ENCODE assay signal across 18 cellular contexts in the genomic region with DNA sequence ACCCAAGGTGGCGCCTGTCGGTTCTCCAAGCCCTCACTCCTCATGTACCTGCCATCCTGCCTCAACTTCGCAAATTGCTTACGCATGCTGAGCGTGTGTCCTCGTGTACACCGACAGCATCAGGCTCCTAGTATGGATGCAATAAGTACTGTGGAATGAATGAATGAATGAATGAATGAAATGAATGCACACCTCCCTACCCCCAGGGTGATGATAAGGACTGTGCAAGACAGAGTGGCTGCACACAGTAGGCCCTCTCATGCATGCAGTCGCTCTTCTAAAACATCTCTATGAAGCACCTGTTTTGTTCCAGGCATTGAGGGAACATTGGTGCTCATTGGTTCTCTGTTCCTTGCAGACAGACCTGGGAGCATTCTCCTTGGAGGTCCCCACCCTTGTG. TPM values are rescaled to one million over a fixed set of nuclear protein-coding genes. Genes with fewer than 3 reads are reported as not detected.
A peak's percentile ranks its signal among the peaks of the same experiment; 100 is the strongest.
DNase-seq lines count a peak whose midpoint lies in the region; ATAC-seq, FAIRE-seq and TF ChIP-seq lines count a peak whose summit lies in the region.
"Had no signal": no experiment of that assay in that cellular context is flagged by ENCODE, and none has a peak within 500 bp of the region (broad histone marks: within the 10 kb centered on the region; RNA-seq: fewer than 3 reads in every experiment).

No MANE protein-coding gene starts in this region.

- H4K8ac ChIP-seq in H1 (ENCODE audit: extremely low read depth, insufficient read depth, low read length), result no peak overlapping the region

- H3K4me3 Mint-ChIP-seq in activated B cell treated with CpG ODN at 0.5 μM for 24 hours, result peak overlapping the region; percentile 28
- peak overlapping the region; percentile 33 for H3K4me3 Mint-ChIP-seq in progenitor cell of endocrine pancreas (ENCODE audit: low read depth)
- H3K4me3 Mint-ChIP-seq in activated naive CD8-positive, alpha-beta T cell treated with anti-CD3 and anti-CD28 coated beads, Interleukin-2, amount 50 U/mL, for 24 hours, result no peak overlapping the region
- H3K4me3 Mint-ChIP-seq: CD4-positive, CD25-positive, alpha-beta regulatory T cell; GM23338 had no signal

- no peak overlapping the region for H2BK20ac ChIP-seq in H1 (ENCODE audit: low read length)

- POLR2A ChIA-PET in HEK293 (lab: Yijun Ruan, JAX) (no interaction called here), activated B cell treated with CpG ODN at 0.5 μM for 24 hours (lab: Charles Lee) (no interaction called here), H1 (lab: Charles Lee; ENCODE audit: partially characterized antibody) (interaction anchor here (1.3 kb wide), 1 partner anchor 72 kb away, joined by 3 read pairs; no protein-coding TSS in a partner anchor)

- H3K4me1 Mint-ChIP-seq in activated B cell treated with CpG ODN at 0.5 μM for 24 hours, result peaks cover 11% of the 10 kb centered on the region
- H3K4me1 Mint-ChIP-seq in progenitor cell of endocrine pancreas (ENCODE audit: low read depth), result peaks cover 12% of the 10 kb centered on the region
- peaks cover 8% of the 10 kb centered on the region for H3K4me1 Mint-ChIP-seq in activated naive CD8-positive, alpha-beta T cell treated with anti-CD3 and anti-CD28 coated beads, Interleukin-2, amount 50 U/mL, for 24 hours

- H3K27me3 ChIP-seq in H1 (replicated peaks in 1 of 4; ENCODE audit: control insufficient read depth in 3 of 4, extremely low read depth in 1 of 4, insufficient read depth in 3 of 4, low read length in 3 of 4), result peaks cover 0 to 23% (median 12%) of the 10 kb centered on the region in 4 experiments; a peak in 5 of 7 replicates

- WGBS in H1 (ENCODE audit: extremely low coverage in 1 of 2, insufficient coverage in 1 of 2, insufficient read length in 1 of 2, insufficient replicate concordance in 2 of 2, low coverage in 1 of 2, low lambda C conversion rate in 2 of 2, missing lambda C conversion rate in 1 of 2), 2 experiments, result 95% methylated on average over 8 of the region's 8 CpGs; no CpG with 5 or more reads in 1 of the 2 experiments

- no peak overlapping the region for H3K56ac ChIP-seq in H1 (replicated peaks; ENCODE audit: insufficient read length, low read depth, low read length)

- TF ChIP-seq RAD21 in H1 (IDR thresholded peaks at IDR 0.05 in 1 of 2, conservative IDR thresholded peaks at IDR 0.05 in 1 of 2; ENCODE audit: low read depth in 2 of 2, low read length in 2 of 2), result no peak

- H3K4me3 ChIP-seq in HEK293 (ENCODE audit: low read depth, low read length), result no peak overlapping the region
- H3K4me3 ChIP-seq in H1 (ENCODE audit: extremely low read depth in 1 of 4, insufficient read depth in 2 of 4, low read depth in 3 of 4, low read length in 4 of 4), result no peak overlapping the region

- CTCF ChIA-PET in HEK293 (lab: Yijun Ruan, JAX), result interaction anchor here (0.7 kb wide), 1 partner anchor 25 kb away, joined by 3 read pairs; no protein-coding TSS in a partner anchor
- CTCF ChIA-PET in activated B cell treated with CpG ODN at 0.5 μM for 24 hours (lab: Charles Lee), result no interaction called here
- CTCF ChIA-PET in H1 (lab: Charles Lee; ENCODE audit: partially characterized antibody), result interaction anchor here (0.7 kb wide), 1 partner anchor 289 kb away, joined by 3 read pairs; no protein-coding TSS in a partner anchor

- H4K5ac ChIP-seq in H1 (ENCODE audit: insufficient read length, low read depth, low read length), result no peak overlapping the region

- peaks cover 4 to 17% of the 10 kb centered on the region in 2 experiments; a peak in 3 of 4 replicates for H3K79me2 ChIP-seq in H1 (ENCODE audit: control insufficient read depth in 1 of 2, insufficient read depth in 2 of 2, low read length in 2 of 2)

- no peak for ATAC-seq in activated B cell treated with CpG ODN at 0.5 μM for 24 hours (ENCODE audit: low read depth)
- no peak for ATAC-seq in activated naive CD8-positive, alpha-beta T cell treated with anti-CD3 and anti-CD28 coated beads, Interleukin-2, amount 50 U/mL, for 24 hours
- ATAC-seq: GM23338, HCT116 had no signal

- no peak overlapping the region for H2AK5ac ChIP-seq in H1 (ENCODE audit: low read depth, low read length)

- H3K27me3 Mint-ChIP-seq in activated B cell treated with CpG ODN at 0.5 μM for 24 hours (peaks cover 16% of the 10 kb centered on the region), progenitor cell of endocrine pancreas (peaks cover 30% of the 10 kb centered on the region)
- H3K27me3 Mint-ChIP-seq in activated naive CD8-positive, alpha-beta T cell treated with anti-CD3 and anti-CD28 coated beads, Interleukin-2, amount 50 U/mL, for 24 hours, result peaks cover 23% of the 10 kb centered on the region

- no peak overlapping the region for H2BK120ac ChIP-seq in H1 (replicated peaks; ENCODE audit: low read depth, low read length)

- TF ChIP-seq EP300 in H1 (IDR thresholded peaks at IDR 0.05; ENCODE audit: borderline replicate concordance in 1 of 2, low read depth in 2 of 2, low read length in 2 of 2), result no peak

- no peak overlapping the region for H2BK5ac ChIP-seq in H1 (ENCODE audit: low read depth, low read length)

- no peak overlapping the region for H3K9ac ChIP-seq in H1 (replicated peaks in 1 of 4; ENCODE audit: extremely low read depth in 1 of 4, low read depth in 3 of 4, low read length in 3 of 4)

- no peak for FAIRE-seq in H1 (lab: Jason Lieb, UNC)
- FAIRE-seq: GM19239 had no signal

- H3K36me3 Mint-ChIP-seq in activated B cell treated with CpG ODN at 0.5 μM for 24 hours (ENCODE audit: low read depth), result peaks cover 1% of the 10 kb centered on the region
- peaks cover 2% of the 10 kb centered on the region for H3K36me3 Mint-ChIP-seq in progenitor cell of endocrine pancreas (ENCODE audit: insufficient read depth)
- H3K36me3 Mint-ChIP-seq in activated naive CD8-positive, alpha-beta T cell treated with anti-CD3 and anti-CD28 coated beads, Interleukin-2, amount 50 U/mL, for 24 hours (ENCODE audit: low read depth), result no peaks in the 10 kb centered on the region
- H3K36me3 Mint-ChIP-seq: CD4-positive, CD25-positive, alpha-beta regulatory T cell had no signal

- H3K14ac ChIP-seq in H1 (ENCODE audit: insufficient read length), result no peak overlapping the region

- DNase-seq in activated B cell treated with CpG ODN at 0.5 μM for 24 hours (no peak), H1 (ENCODE audit: low read depth in 1 of 2, low spot score in 2 of 2) (no peak), progenitor cell of endocrine pancreas (ENCODE audit: low spot score, unreplicated experiment) (no peak), NCI-H2171 treated with DMSO at 0.1 percent for 48 hours (lab: John Stamatoyannopoulos, UW) (no peak), A172 (ENCODE audit: low spot score) (no peak)
- no peak for DNase-seq in activated naive CD8-positive, alpha-beta T cell treated with anti-CD3 and anti-CD28 coated beads, Interleukin-2, amount 50 U/mL, for 24 hours
- DNase-seq: AML-193; Caco-2; CD4-positive, CD25-positive, alpha-beta regulatory T cell; GF-D8; NCI-H1417 treated with DMSO at 0.1 percent for 48 hours; NCI-H187 treated with DMSO at 0.1 percent for 48 hours; NCI-H226; NCI-H524 treated with DMSO at 0.1 percent for 48 hours had no signal

- H3K9me3 Mint-ChIP-seq in activated B cell treated with CpG ODN at 0.5 μM for 24 hours, result no peaks in the 10 kb centered on the region
- H3K9me3 Mint-ChIP-seq in progenitor cell of endocrine pancreas (ENCODE audit: low read depth), result peaks cover 1% of the 10 kb centered on the region
- H3K9me3 Mint-ChIP-seq in activated naive CD8-positive, alpha-beta T cell treated with anti-CD3 and anti-CD28 coated beads, Interleukin-2, amount 50 U/mL, for 24 hours, result no peaks in the 10 kb centered on the region
- H3K9me3 Mint-ChIP-seq: GM23338 had no signal

- no peak overlapping the region for H2BK15ac ChIP-seq in H1 (ENCODE audit: low read length)

- H3K79me1 ChIP-seq in H1 (ENCODE audit: low read depth, low read length), result peaks cover 11% of the 10 kb centered on the region; the same call in 1 of the 2 replicates

- no peak overlapping the region for H3K23ac ChIP-seq in H1 (ENCODE audit: insufficient read length)

- TF ChIP-seq POLR2A in H1 (IDR thresholded peaks at IDR 0.05; ENCODE audit: control extremely low read depth in 1 of 2, low read depth in 2 of 2, low read length in 2 of 2), result no peak

- no peak overlapping the region for H3K18ac ChIP-seq in H1 (ENCODE audit: extremely low read depth, low read length)

- H2AFZ ChIP-seq in H1 (ENCODE audit: low read length), result no peak overlapping the region
- H2AFZ ChIP-seq: GM23338 had no signal

- H3K27ac Mint-ChIP-seq in activated B cell treated with CpG ODN at 0.5 μM for 24 hours, result no peak overlapping the region
- H3K27ac Mint-ChIP-seq in progenitor cell of endocrine pancreas, result no peak overlapping the region
- no peak overlapping the region for H3K27ac Mint-ChIP-seq in activated naive CD8-positive, alpha-beta T cell treated with anti-CD3 and anti-CD28 coated beads, Interleukin-2, amount 50 U/mL, for 24 hours
- H3K27ac Mint-ChIP-seq: CD4-positive, CD25-positive, alpha-beta regulatory T cell; GM23338 had no signal

- no peak overlapping the region; a peak in 1 of 4 replicates for H3K4me2 ChIP-seq in H1 (ENCODE audit: insufficient read depth in 1 of 2, low read depth in 2 of 2, low read length in 2 of 2)

- peaks cover 9% of the 10 kb centered on the region; the same call in 1 of the 2 replicates for H3K4me1 ChIP-seq in HEK293 (ENCODE audit: control insufficient read depth, insufficient read depth, low read length)
- peaks cover 3 to 14% (median 7%) of the 10 kb centered on the region in 4 experiments; a peak in 6 of 7 replicates for H3K4me1 ChIP-seq in H1 (replicated peaks in 1 of 4; ENCODE audit: control insufficient read depth in 3 of 4, insufficient read depth in 4 of 4, low read length in 3 of 4)

- peaks cover 20% of the 10 kb centered on the region for H3K23me2 ChIP-seq in H1 (ENCODE audit: low read depth, low read length)

- H3K9me3 ChIP-seq in HEK293 (ENCODE audit: control insufficient read depth, insufficient read depth, low read depth, low read length) (no peaks in the 10 kb centered on the region), H1 (ENCODE audit: insufficient read depth in 2 of 2, low read depth in 1 of 2, low read length in 1 of 2) (0 out of 4 replicates have a peak, but pooled peaks cover 0 to 4% of the 10 kb centered on the region in 2 experiments)
- H3K9me3 ChIP-seq: Caco-2 had no signal

- TF ChIP-seq CTCF in HEK293 (tag by site-specific recombination; IDR thresholded peaks at IDR 0.05), result no peak
- TF ChIP-seq CTCF in activated B cell treated with CpG ODN at 0.5 μM for 24 hours (IDR thresholded peaks at IDR 0.05), result no peak
- no peak for TF ChIP-seq CTCF in H1 (IDR thresholded peaks at IDR 0.05; ENCODE audit: control extremely low read depth in 1 of 3, insufficient read depth in 1 of 3, low read depth in 1 of 3, low read length in 3 of 3)
- no peak for TF ChIP-seq CTCF in progenitor cell of endocrine pancreas (IDR thresholded peaks at IDR 0.05; ENCODE audit: unreplicated experiment)

- intact Hi-C loops in activated B cell treated with CpG ODN at 0.5 μM for 24 hours (cut with micrococcal nuclease), result loop anchor here (5.0 kb wide), 1 partner anchor 42 kb away; no protein-coding TSS in a partner anchor

- H3K27ac ChIP-seq in HEK293 (ENCODE audit: extremely low read depth, low read depth, low read length) (no peak overlapping the region), H1 (ENCODE audit: low read depth, low read length) (no peak overlapping the region)

- H3K4ac ChIP-seq in H1 (replicated peaks; ENCODE audit: insufficient read length, low read depth, low read length), result no peak overlapping the region

- H4K20me1 ChIP-seq in H1 (replicated peaks in 1 of 2; ENCODE audit: control insufficient read depth in 1 of 2, insufficient read depth in 2 of 2, low read length in 2 of 2), result peaks cover 5 to 9% of the 10 kb centered on the region in 2 experiments

- H2BK12ac ChIP-seq in H1 (ENCODE audit: low read depth, low read length), result no peak overlapping the region

- peak overlapping the region; percentile 26 for H4K91ac ChIP-seq in H1 (replicated peaks; ENCODE audit: insufficient read length, low read length)

- H3K36me3 ChIP-seq in HEK293 (ENCODE audit: control insufficient read depth in 2 of 2, insufficient read depth in 1 of 2, low read length in 2 of 2) (peaks cover 0 to 38% of the 10 kb centered on the region in 2 experiments; a peak in 1 of 3 replicates), H1 (ENCODE audit: control insufficient read depth in 2 of 4, insufficient read depth in 4 of 4, low read length in 3 of 4) (no peaks in the 10 kb centered on the region; a peak in 1 of 8 replicates)

RNA-seq across cellular contexts. Expression of a gene that starts 49.8 kb away (rescaled TPM):
- total RNA-seq in activated B cell treated with CpG ODN at 0.5 μM for 24 hours (20.3 and 21.9 TPM in 2 replicates), progenitor cell of endocrine pancreas (36.0 and 36.2 TPM in 2 replicates)
- 3.8 and 4.0 TPM in 2 replicates for total RNA-seq in H1 (2021; fragmentation: NEBNext Ultra II Directional; extraction: Animal tissue kit (Norgen Biotek cat#: 25700))
- 3.6 and 5.0 TPM in 2 replicates for polyA plus RNA-seq in H1 (2011; rRNA removed)
- polyA plus RNA-seq in H1 (2011; cell fraction: cytosol; rRNA removed), result 3.7 TPM
- polyA plus RNA-seq in H1 (2011; cell fraction: nucleus; rRNA removed), result 6.8 TPM
- 3.3 to 5.0 TPM (median 3.8 TPM) in 4 replicates for polyA plus RNA-seq in H1 (2012, experiment 1 of 2)
- 3.4 TPM for polyA plus RNA-seq in H1 (2012, experiment 2 of 2)
- 5.8 TPM for polyA plus RNA-seq in H1 (2013, experiment 1 of 2)
- 4.7 TPM for polyA plus RNA-seq in H1 (2013, experiment 2 of 2)
- polyA minus RNA-seq in H1 (2011; rRNA and poly(A)+ RNA removed), result 3.8 and 3.9 TPM in 2 replicates
- polyA minus RNA-seq in H1 (2011; cell fraction: cytosol; rRNA and poly(A)+ RNA removed), result 3.4 TPM
- 3.4 TPM for polyA minus RNA-seq in H1 (2011; cell fraction: nucleus; rRNA and poly(A)+ RNA removed)
- 8.6 and 10.2 TPM in 2 replicates for total RNA-seq in A172 (2014; rRNA removed; shearing (Covaris generic))

RNA-seq across cellular contexts. Expression of a gene that starts 55.8 kb away (rescaled TPM):
- total RNA-seq in activated B cell treated with CpG ODN at 0.5 μM for 24 hours, result 6.2 and 7.0 TPM in 2 replicates
- total RNA-seq in H1 (2021; fragmentation: NEBNext Ultra II Directional; extraction: Animal tissue kit (Norgen Biotek cat#: 25700)), result 9.8 and 11.0 TPM in 2 replicates
- 1.0 and 17.5 TPM in 2 replicates for polyA plus RNA-seq in H1 (2011; rRNA removed)
- polyA plus RNA-seq in H1 (2011; cell fraction: cytosol; rRNA removed), result 0.96 TPM
- 1.7 TPM for polyA plus RNA-seq in H1 (2011; cell fraction: nucleus; rRNA removed)
- 1.3 to 13.1 TPM (median 7.2 TPM) in 4 replicates for polyA plus RNA-seq in H1 (2012, experiment 1 of 2)
- polyA plus RNA-seq in H1 (2012, experiment 2 of 2), result 28.8 TPM
- 1.3 TPM for polyA plus RNA-seq in H1 (2013, experiment 1 of 2)
- polyA plus RNA-seq in H1 (2013, experiment 2 of 2), result 4.2 TPM
- polyA minus RNA-seq in H1 (2011; rRNA and poly(A)+ RNA removed), result 1.0 and 2.2 TPM in 2 replicates
- polyA minus RNA-seq in H1 (2011; cell fraction: cytosol; rRNA and poly(A)+ RNA removed), result 5.6 TPM
- polyA minus RNA-seq in H1 (2011; cell fraction: nucleus; rRNA and poly(A)+ RNA removed), result 3.2 TPM
- total RNA-seq in progenitor cell of endocrine pancreas, result 1.1 and 3.6 TPM in 2 replicates
- total RNA-seq in A172 (2014; rRNA removed; shearing (Covaris generic)), result 2.3 and 4.2 TPM in 2 replicates
